13 cellular contexts compared by ENCODE assay signal in the genomic region with DNA sequence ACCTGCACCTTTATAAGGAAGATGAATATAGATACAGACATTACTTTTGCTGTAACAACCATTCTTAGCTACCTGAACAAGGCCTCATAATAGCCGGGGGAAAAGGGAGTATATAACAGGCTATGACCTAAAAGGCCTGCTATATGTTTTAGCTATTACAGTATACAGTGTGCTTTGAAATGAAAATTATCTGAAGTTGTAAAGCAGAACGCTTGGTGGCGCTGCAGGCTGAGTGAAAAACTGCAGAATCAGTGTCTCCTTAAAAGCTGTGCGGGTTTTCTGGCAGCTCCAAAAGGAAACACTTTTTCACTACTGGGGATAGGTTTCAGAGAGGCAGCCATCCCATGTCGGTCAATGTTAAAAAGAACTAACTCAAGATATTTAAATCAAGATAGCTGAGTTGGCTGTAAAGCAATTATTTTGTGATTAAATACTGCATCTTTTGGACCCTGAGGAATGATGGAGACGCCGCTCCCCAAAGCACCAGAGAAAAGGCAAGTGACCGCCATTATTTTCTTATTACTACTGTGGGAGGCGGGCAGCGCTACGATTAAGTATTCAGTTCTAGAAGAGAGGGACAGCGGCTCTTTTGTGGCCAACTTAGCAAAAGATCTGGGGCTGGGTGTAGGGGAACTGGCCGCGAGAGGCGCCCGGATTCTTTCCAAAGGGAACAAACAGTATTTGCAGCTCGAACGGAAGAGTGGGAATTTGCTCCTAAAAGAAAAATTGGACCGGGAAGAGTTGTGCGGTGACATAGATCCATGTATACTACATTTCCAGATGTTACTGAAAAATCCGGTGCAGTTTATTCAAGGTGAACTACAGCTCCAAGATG. TPM values are rescaled to one million over a fixed set of nuclear protein-coding genes. Genes with fewer than 3 reads are reported as not detected.
DNase-seq lines count a peak whose midpoint lies in the region; ATAC-seq, FAIRE-seq and TF ChIP-seq lines count a peak whose summit lies in the region.
"Had no signal": no experiment of that assay in that cellular context is flagged by ENCODE, and none has a peak within 500 bp of the region (broad histone marks: within the 10 kb centered on the region; RNA-seq: fewer than 3 reads in every experiment).

No MANE protein-coding gene starts in this region.

- BruUV-seq in mammary epithelial cell (replicated peaks; lab: Mats Ljungman, UMichigan): no TSS peak

- no peak for ATAC-seq in HG02610 (IDR thresholded peaks at IDR 0.05; ENCODE audit: unreplicated experiment)
- ATAC-seq: Right ventricle myocardium inferior had no signal

- DNase-seq in T47D (ENCODE audit: low read depth in 1 of 2, low spot score in 1 of 2) (peak; percentile 88 to 92), mammary epithelial cell (no peak), RWPE1 (ENCODE audit: low spot score) (no peak), urothelium cell line (ENCODE audit: low spot score) (peak; percentile 31), esophagus squamous epithelium (lab: John Stamatoyannopoulos, UW) (no peak)
- DNase-seq: activated CD4-positive, alpha-beta T cell treated with anti-CD3 and anti-CD28 coated beads for 48 hours; activated gamma-delta T cell; caudate nucleus; kidney glomerular epithelial cell; NCI-H1105; stimulated activated naive CD4-positive, alpha-beta T cell had no signal

- no peak overlapping the region for H2AFZ ChIP-seq in mammary epithelial cell (ENCODE audit: low read depth, low read length)

- H3K36me3 ChIP-seq in mammary epithelial cell (ENCODE audit: insufficient read depth, low read length): no peaks in the 10 kb centered on the region
- H3K36me3 ChIP-seq in esophagus squamous epithelium: no peaks in the 10 kb centered on the region

- CTCF ChIA-PET in mammary epithelial cell (lab: Charles Lee; ENCODE audit: low non-redundant PET) (no interaction called here), RWPE1 (lab: Yijun Ruan, JAX) (interaction anchor here (0.6 to 1.5 kb wide), 8 partner anchors 10 to 936 kb away, joined by 3 to 8 read pairs (median 4); partner anchors contain the start of genes PCDHA8 and PCDHB16)

- no peak overlapping the region for H3K4me2 ChIP-seq in mammary epithelial cell (ENCODE audit: insufficient read depth, low read depth, low read length)

- H3K9ac ChIP-seq in mammary epithelial cell (ENCODE audit: insufficient read depth, low read length): no peak overlapping the region

- TF ChIP-seq CTCF in mammary epithelial cell (conservative IDR thresholded peaks at IDR 0.05 in 1 of 2, IDR thresholded peaks at IDR 0.05 in 1 of 2; ENCODE audit: extremely low read depth in 1 of 2, insufficient read depth in 1 of 2, low read depth in 1 of 2, low read length in 2 of 2) (no peak), RWPE1 (conservative IDR thresholded peaks at IDR 0.05; ENCODE audit: low read depth) (0 out of 2 replicates have a peak, but pooled peaks have one; percentile 10), esophagus squamous epithelium (IDR thresholded peaks at IDR 0.05) (no peak)

- TF ChIP-seq POLR2A in esophagus squamous epithelium (IDR thresholded peaks at IDR 0.05): no peak

- intact Hi-C loops in mammary epithelial cell (cut with micrococcal nuclease) (no loop called here), esophagus squamous epithelium (cut with DNase I) (no loop called here)

- no peak for FAIRE-seq in urothelium cell line (lab: Jason Lieb, UNC)

- in situ Hi-C loops in T47D (cut with HindIII; ENCODE audit: low pct_unique_long_range_greater_than_20kb, low sequenced_read_pairs): no loop called here
- in situ Hi-C loops in mammary epithelial cell (cut with MboI; ENCODE audit: low sequenced_read_pairs in 2 of 2): no loop called here

- peaks cover 10% of the 10 kb centered on the region for H3K9me3 ChIP-seq in mammary epithelial cell (replicated peaks; ENCODE audit: insufficient read depth, low read length)
- peaks cover 0 to 60% (median 42%) of the 10 kb centered on the region in 3 donors for H3K9me3 ChIP-seq in esophagus squamous epithelium

- POLR2A ChIA-PET in RWPE1 (lab: Yijun Ruan, JAX; ENCODE audit: low non-redundant PET): no interaction called here

- no peaks in the 10 kb centered on the region for H3K27me3 ChIP-seq in mammary epithelial cell (ENCODE audit: insufficient read depth, low read length)
- peaks cover 0 to 19% (median 0%) of the 10 kb centered on the region in 4 donors for H3K27me3 ChIP-seq in esophagus squamous epithelium

- H4K20me1 ChIP-seq in mammary epithelial cell (ENCODE audit: insufficient read depth, low read length): no peaks in the 10 kb centered on the region

- dilution Hi-C loops in mammary epithelial cell (cut with HindIII; ENCODE audit: low sequenced_read_pairs): no loop called here

- H3K27ac ChIP-seq in mammary epithelial cell (ENCODE audit: insufficient read depth, low read depth, low read length) (no peak overlapping the region), RWPE1 (no peak overlapping the region), esophagus squamous epithelium (no peak overlapping the region)

- WGBS in mammary epithelial cell (ENCODE audit: low coverage, missing lambda C conversion rate): 39% methylated on average over 13 of the region's 21 CpGs
- 42 to 47% methylated on average over 17 to 21 of the region's 21 CpGs for WGBS in esophagus squamous epithelium, 2 donors

- H3K4me1 ChIP-seq in mammary epithelial cell (ENCODE audit: insufficient read depth, low read length) (no peaks in the 10 kb centered on the region), esophagus squamous epithelium (no peaks in the 10 kb centered on the region)

- no peaks in the 10 kb centered on the region for H3K79me2 ChIP-seq in mammary epithelial cell (ENCODE audit: insufficient read depth, low read length)

- H3K4me3 ChIP-seq in mammary epithelial cell (replicated peaks in 1 of 3; ENCODE audit: insufficient read depth in 1 of 3, low read depth in 2 of 3, low read length in 3 of 3): no peak overlapping the region
- no peak overlapping the region for H3K4me3 ChIP-seq in esophagus squamous epithelium

RNA-seq across cellular contexts. Expression of gene PCDHB6, which starts 5.9 kb away (rescaled TPM):
- total RNA-seq in mammary epithelial cell (under 1 TPM in 1 of 2 donors, not detected in 1; 0.33 TPM), esophagus squamous epithelium (under 1 TPM in 1 of 4 donors, not detected in 3; 0.19 TPM)
- polyA plus RNA-seq in mammary epithelial cell: 0.46 TPM
- not detected for polyA minus RNA-seq in mammary epithelial cell

RNA-seq across cellular contexts. Expression of gene PCDHB7, which starts 16.7 kb away (rescaled TPM):
- under 1 TPM; 0.14 to 0.67 TPM for total RNA-seq in mammary epithelial cell
- 0.01 TPM for polyA plus RNA-seq in mammary epithelial cell
- polyA minus RNA-seq in mammary epithelial cell: not detected
- total RNA-seq in esophagus squamous epithelium: under 1 TPM in 3 of 4 donors, not detected in 1; 0.76 to 0.95 (median 0.87) TPM

RNA-seq across cellular contexts. Expression of gene PCDHB5, which starts 20.8 kb away (rescaled TPM):
- total RNA-seq in mammary epithelial cell (under 1 TPM; 0.12 to 0.33 TPM), esophagus squamous epithelium (1 to 10 TPM in 2 of 4 donors, under 1 TPM in 2; 0.11 to 1.3 (median 0.86) TPM)
- polyA plus RNA-seq in mammary epithelial cell: 0.02 TPM
- polyA minus RNA-seq in mammary epithelial cell: not detected

RNA-seq across cellular contexts. Expression of gene PCDHB8, which starts 21.8 kb away (rescaled TPM):
- under 1 TPM; 0.17 to 0.40 TPM for total RNA-seq in mammary epithelial cell
- 0.03 TPM for polyA plus RNA-seq in mammary epithelial cell
- polyA minus RNA-seq in mammary epithelial cell: not detected
- under 1 TPM in 3 of 4 donors, not detected in 1; 0.09 to 0.38 (median 0.32) TPM for total RNA-seq in esophagus squamous epithelium

RNA-seq across cellular contexts. Expression of gene PCDHB16, which starts 26.4 kb away (rescaled TPM):
- under 1 TPM; 0.21 to 0.33 TPM for total RNA-seq in mammary epithelial cell
- 0.17 TPM for polyA plus RNA-seq in mammary epithelial cell
- not detected for polyA minus RNA-seq in mammary epithelial cell
- 1 to 10 TPM in 1 of 4 donors, under 1 TPM in 3; 0.11 to 1.3 (median 0.61) TPM for total RNA-seq in esophagus squamous epithelium

Comparison
In these comparisons a context has a peak if more than half of its experiments do, and no peak if none do; other contexts are left out.
1. DNase-seq: peak in T47D (2 of 2) and urothelium cell line (single experiment); none in mammary epithelial cell (single experiment), RWPE1 (single experiment) and esophagus squamous epithelium (single experiment).